ENCODE assay signal across 1 cellular context in the genomic region with DNA sequence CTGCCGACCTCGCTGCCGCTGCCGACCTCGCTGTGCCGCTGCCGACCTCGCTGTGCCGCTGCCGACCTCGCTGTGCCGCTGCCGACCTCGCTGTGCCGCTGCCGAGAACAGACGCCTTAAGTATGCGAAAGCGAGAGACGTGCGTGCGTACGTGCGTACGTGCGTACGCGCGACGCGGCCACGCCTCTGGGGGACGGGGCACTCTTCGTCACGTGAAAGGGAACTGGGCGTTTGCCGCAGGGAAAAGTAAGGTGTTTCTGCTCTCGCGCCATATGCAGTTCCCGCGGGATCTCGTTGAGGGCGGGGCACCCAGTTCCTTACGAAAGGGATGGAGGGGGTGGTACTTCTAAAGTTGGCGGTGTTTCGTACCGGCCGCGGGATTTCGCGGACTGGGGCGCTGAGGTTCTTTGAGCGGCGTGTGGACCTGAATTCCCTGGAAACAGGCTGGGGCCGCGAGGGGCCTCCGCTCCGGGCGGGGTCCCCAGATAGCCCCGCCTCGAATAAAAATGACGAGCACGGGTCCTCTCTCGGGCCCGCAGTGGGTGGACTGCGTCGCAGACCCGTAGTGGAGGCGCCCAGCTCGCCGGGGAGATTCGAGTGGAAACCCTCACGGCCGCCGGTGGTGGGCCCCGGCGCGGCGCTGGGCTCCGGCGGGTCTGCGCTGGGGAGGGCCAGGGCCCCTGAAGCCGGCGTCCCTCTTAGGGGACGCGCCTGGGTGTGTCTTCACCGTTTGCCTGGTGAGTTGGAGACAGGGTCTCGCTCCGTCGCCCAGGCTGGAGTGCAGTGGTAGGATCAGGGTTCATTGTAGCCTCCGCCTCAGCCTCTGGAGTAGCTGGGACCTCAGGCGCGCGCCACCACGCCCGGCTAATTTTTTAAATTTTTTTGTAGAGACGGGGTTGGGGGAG.
A peak's percentile ranks its signal among the peaks of the same experiment; 100 is the strongest.
TF ChIP-seq lines count a peak whose summit lies in the region.

A gene (minus strand): TSS at position 94 of the 905 bp plus-strand sequence. CDS start 167 bp downstream, outside the sequence.

TF ChIP-seq in HepG2, 621 proteins besides CTCF, POLR2A, EP300 and RAD21 (continued from another document and continues in another):
- TF ChIP-seq, protein P1, sequence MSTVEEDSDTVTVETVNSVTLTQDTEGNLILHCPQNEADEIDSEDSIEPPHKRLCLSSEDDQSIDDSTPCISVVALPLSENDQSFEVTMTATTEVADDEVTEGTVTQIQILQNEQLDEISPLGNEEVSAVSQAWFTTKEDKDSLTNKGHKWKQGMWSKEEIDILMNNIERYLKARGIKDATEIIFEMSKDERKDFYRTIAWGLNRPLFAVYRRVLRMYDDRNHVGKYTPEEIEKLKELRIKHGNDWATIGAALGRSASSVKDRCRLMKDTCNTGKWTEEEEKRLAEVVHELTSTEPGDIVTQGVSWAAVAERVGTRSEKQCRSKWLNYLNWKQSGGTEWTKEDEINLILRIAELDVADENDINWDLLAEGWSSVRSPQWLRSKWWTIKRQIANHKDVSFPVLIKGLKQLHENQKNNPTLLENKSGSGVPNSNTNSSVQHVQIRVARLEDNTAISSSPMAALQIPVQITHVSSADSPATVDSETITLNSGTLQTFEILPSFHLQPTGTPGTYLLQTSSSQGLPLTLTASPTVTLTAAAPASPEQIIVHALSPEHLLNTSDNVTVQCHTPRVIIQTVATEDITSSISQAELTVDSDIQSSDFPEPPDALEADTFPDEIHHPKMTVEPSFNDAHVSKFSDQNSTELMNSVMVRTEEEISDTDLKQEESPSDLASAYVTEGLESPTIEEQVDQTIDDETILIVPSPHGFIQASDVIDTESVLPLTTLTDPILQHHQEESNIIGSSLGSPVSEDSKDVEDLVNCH (CRISPR knock-in tag; IDR thresholded peaks at IDR 0.05): 0 out of 2 replicates have a peak, but pooled peaks have one; percentile 7
- TF ChIP-seq, protein P2, sequence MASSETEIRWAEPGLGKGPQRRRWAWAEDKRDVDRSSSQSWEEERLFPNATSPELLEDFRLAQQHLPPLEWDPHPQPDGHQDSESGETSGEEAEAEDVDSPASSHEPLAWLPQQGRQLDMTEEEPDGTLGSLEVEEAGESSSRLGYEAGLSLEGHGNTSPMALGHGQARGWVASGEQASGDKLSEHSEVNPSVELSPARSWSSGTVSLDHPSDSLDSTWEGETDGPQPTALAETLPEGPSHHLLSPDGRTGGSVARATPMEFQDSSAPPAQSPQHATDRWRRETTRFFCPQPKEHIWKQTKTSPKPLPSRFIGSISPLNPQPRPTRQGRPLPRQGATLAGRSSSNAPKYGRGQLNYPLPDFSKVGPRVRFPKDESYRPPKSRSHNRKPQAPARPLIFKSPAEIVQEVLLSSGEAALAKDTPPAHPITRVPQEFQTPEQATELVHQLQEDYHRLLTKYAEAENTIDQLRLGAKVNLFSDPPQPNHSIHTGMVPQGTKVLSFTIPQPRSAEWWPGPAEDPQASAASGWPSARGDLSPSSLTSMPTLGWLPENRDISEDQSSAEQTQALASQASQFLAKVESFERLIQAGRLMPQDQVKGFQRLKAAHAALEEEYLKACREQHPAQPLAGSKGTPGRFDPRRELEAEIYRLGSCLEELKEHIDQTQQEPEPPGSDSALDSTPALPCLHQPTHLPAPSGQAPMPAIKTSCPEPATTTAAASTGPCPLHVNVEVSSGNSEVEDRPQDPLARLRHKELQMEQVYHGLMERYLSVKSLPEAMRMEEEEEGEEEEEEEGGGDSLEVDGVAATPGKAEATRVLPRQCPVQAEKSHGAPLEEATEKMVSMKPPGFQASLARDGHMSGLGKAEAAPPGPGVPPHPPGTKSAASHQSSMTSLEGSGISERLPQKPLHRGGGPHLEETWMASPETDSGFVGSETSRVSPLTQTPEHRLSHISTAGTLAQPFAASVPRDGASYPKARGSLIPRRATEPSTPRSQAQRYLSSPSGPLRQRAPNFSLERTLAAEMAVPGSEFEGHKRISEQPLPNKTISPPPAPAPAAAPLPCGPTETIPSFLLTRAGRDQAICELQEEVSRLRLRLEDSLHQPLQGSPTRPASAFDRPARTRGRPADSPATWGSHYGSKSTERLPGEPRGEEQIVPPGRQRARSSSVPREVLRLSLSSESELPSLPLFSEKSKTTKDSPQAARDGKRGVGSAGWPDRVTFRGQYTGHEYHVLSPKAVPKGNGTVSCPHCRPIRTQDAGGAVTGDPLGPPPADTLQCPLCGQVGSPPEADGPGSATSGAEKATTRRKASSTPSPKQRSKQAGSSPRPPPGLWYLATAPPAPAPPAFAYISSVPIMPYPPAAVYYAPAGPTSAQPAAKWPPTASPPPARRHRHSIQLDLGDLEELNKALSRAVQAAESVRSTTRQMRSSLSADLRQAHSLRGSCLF (CRISPR knock-in tag; IDR thresholded peaks at IDR 0.05; ENCODE audit: borderline replicate concordance): peak; percentile 93
- TF ChIP-seq, protein P3, sequence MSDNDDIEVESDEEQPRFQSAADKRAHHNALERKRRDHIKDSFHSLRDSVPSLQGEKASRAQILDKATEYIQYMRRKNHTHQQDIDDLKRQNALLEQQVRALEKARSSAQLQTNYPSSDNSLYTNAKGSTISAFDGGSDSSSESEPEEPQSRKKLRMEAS (IDR thresholded peaks at IDR 0.05): peak; percentile 93
- TF ChIP-seq ZKSCAN5 (CRISPR knock-in tag; IDR thresholded peaks at IDR 0.05) (no peak), ZNF780A (CRISPR knock-in tag; IDR thresholded peaks at IDR 0.05) (peak; percentile 19; the same call in 1 of the 2 replicates), EED (CRISPR knock-in tag; IDR thresholded peaks at IDR 0.05) (no peak; the same call in 1 of the 2 replicates), HMG20A (CRISPR knock-in tag; IDR thresholded peaks at IDR 0.05; ENCODE audit: borderline replicate concordance) (no peak), ZNF552 (CRISPR knock-in tag; IDR thresholded peaks at IDR 0.05; ENCODE audit: borderline replicate concordance) (no peak), ZNF781 (CRISPR knock-in tag; IDR thresholded peaks at IDR 0.05; ENCODE audit: borderline replicate concordance, not compliant biosample characterization) (peak; percentile 84), PTBP1 (IDR thresholded peaks at IDR 0.05; ENCODE audit: low read depth, low read length, poor library complexity, severe bottlenecking) (no peak), FOXM1 (CRISPR knock-in tag; IDR thresholded peaks at IDR 0.05) (no peak), PLRG1 (conservative IDR thresholded peaks at IDR 0.05) (no peak), ZNF782 (CRISPR knock-in tag; IDR thresholded peaks at IDR 0.05; ENCODE audit: borderline replicate concordance) (peak; percentile 49), SRSF1 (optimal IDR thresholded peaks at IDR 0.05; ENCODE audit: low read depth, low read length) (peak; percentile 82), ZNF382 (CRISPR knock-in tag; IDR thresholded peaks at IDR 0.05; ENCODE audit: borderline replicate concordance) (no peak), ARID2 (CRISPR knock-in tag; IDR thresholded peaks at IDR 0.05; ENCODE audit: borderline replicate concordance) (peak; percentile 87), ZNF34 (CRISPR knock-in tag; IDR thresholded peaks at IDR 0.05; ENCODE audit: borderline replicate concordance) (no peak), MAFG (CRISPR knock-in tag; IDR thresholded peaks at IDR 0.05) (no peak), ZNF333 (CRISPR knock-in tag; IDR thresholded peaks at IDR 0.05; ENCODE audit: borderline replicate concordance) (0 out of 2 replicates have a peak, but pooled peaks have one; percentile 67), ZFP90 (CRISPR knock-in tag; IDR thresholded peaks at IDR 0.05; ENCODE audit: borderline replicate concordance) (peak; percentile 74; the same call in 1 of the 2 replicates), RBM39 (IDR thresholded peaks at IDR 0.05; ENCODE audit: low read depth, low read length, poor library complexity, severe bottlenecking) (peak; percentile 51), ZNF232 (CRISPR knock-in tag; IDR thresholded peaks at IDR 0.05; ENCODE audit: borderline replicate concordance) (peak; percentile 81), ZNF841 (CRISPR knock-in tag; IDR thresholded peaks at IDR 0.05; ENCODE audit: borderline replicate concordance) (no peak), MIXL1 (CRISPR knock-in tag; IDR thresholded peaks at IDR 0.05) (0 out of 2 replicates have a peak, but pooled peaks have one; percentile 26), ZNF337 (CRISPR knock-in tag; IDR thresholded peaks at IDR 0.05; ENCODE audit: borderline replicate concordance, low read depth) (0 out of 2 replicates have a peak, but pooled peaks have one; percentile 30), MED8 (CRISPR knock-in tag; IDR thresholded peaks at IDR 0.05; ENCODE audit: insufficient replicate concordance) (peak; percentile 49), ZNF367 (CRISPR knock-in tag; IDR thresholded peaks at IDR 0.05; ENCODE audit: borderline replicate concordance) (peak; percentile 86; the same call in 1 of the 2 replicates), ARHGAP35 (CRISPR knock-in tag; IDR thresholded peaks at IDR 0.05; ENCODE audit: borderline replicate concordance) (peak; percentile 97; the same call in 1 of the 2 replicates), SMYD3 (CRISPR knock-in tag; IDR thresholded peaks at IDR 0.05) (peak; percentile 67; the same call in 1 of the 2 replicates)
- TF ChIP-seq, protein P4, sequence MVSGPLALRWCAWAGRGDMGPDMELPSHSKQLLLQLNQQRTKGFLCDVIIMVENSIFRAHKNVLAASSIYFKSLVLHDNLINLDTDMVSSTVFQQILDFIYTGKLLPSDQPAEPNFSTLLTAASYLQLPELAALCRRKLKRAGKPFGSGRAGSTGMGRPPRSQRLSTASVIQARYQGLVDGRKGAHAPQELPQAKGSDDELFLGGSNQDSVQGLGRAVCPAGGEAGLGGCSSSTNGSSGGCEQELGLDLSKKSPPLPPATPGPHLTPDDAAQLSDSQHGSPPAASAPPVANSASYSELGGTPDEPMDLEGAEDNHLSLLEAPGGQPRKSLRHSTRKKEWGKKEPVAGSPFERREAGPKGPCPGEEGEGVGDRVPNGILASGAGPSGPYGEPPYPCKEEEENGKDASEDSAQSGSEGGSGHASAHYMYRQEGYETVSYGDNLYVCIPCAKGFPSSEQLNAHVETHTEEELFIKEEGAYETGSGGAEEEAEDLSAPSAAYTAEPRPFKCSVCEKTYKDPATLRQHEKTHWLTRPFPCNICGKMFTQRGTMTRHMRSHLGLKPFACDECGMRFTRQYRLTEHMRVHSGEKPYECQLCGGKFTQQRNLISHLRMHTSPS (CRISPR knock-in tag; IDR thresholded peaks at IDR 0.05; ENCODE audit: low read depth): 0 out of 2 replicates have a peak, but pooled peaks have one; percentile 1
- TF ChIP-seq, protein P5, sequence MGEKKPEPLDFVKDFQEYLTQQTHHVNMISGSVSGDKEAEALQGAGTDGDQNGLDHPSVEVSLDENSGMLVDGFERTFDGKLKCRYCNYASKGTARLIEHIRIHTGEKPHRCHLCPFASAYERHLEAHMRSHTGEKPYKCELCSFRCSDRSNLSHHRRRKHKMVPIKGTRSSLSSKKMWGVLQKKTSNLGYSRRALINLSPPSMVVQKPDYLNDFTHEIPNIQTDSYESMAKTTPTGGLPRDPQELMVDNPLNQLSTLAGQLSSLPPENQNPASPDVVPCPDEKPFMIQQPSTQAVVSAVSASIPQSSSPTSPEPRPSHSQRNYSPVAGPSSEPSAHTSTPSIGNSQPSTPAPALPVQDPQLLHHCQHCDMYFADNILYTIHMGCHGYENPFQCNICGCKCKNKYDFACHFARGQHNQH (CRISPR knock-in tag; IDR thresholded peaks at IDR 0.05): peak; percentile 78
- TF ChIP-seq, protein P6, sequence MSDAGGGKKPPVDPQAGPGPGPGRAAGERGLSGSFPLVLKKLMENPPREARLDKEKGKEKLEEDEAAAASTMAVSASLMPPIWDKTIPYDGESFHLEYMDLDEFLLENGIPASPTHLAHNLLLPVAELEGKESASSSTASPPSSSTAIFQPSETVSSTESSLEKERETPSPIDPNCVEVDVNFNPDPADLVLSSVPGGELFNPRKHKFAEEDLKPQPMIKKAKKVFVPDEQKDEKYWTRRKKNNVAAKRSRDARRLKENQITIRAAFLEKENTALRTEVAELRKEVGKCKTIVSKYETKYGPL (CRISPR knock-in tag; IDR thresholded peaks at IDR 0.05): peak; percentile 67; the same call in 1 of the 2 replicates
- TF ChIP-seq, protein P7, sequence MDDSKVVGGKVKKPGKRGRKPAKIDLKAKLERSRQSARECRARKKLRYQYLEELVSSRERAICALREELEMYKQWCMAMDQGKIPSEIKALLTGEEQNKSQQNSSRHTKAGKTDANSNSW (CRISPR knock-in tag; IDR thresholded peaks at IDR 0.05; ENCODE audit: borderline replicate concordance): peak; percentile 28; the same call in 1 of the 2 replicates
- TF ChIP-seq, protein P8, sequence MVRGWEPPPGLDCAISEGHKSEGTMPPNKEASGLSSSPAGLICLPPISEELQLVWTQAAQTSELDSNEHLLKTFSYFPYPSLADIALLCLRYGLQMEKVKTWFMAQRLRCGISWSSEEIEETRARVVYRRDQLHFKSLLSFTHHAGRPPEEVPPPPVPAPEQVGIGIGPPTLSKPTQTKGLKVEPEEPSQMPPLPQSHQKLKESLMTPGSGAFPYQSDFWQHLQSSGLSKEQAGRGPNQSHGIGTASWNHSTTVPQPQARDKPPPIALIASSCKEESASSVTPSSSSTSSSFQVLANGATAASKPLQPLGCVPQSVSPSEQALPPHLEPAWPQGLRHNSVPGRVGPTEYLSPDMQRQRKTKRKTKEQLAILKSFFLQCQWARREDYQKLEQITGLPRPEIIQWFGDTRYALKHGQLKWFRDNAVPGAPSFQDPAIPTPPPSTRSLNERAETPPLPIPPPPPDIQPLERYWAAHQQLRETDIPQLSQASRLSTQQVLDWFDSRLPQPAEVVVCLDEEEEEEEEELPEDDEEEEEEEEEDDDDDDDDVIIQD (CRISPR knock-in tag; IDR thresholded peaks at IDR 0.05; ENCODE audit: low read depth): peak; percentile 85; the same call in 1 of the 2 replicates
- TF ChIP-seq, protein P9, sequence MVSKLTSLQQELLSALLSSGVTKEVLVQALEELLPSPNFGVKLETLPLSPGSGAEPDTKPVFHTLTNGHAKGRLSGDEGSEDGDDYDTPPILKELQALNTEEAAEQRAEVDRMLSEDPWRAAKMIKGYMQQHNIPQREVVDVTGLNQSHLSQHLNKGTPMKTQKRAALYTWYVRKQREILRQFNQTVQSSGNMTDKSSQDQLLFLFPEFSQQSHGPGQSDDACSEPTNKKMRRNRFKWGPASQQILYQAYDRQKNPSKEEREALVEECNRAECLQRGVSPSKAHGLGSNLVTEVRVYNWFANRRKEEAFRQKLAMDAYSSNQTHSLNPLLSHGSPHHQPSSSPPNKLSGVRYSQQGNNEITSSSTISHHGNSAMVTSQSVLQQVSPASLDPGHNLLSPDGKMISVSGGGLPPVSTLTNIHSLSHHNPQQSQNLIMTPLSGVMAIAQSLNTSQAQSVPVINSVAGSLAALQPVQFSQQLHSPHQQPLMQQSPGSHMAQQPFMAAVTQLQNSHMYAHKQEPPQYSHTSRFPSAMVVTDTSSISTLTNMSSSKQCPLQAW (CRISPR knock-in tag; IDR thresholded peaks at IDR 0.05): peak; percentile 81
